In the genomic region with DNA sequence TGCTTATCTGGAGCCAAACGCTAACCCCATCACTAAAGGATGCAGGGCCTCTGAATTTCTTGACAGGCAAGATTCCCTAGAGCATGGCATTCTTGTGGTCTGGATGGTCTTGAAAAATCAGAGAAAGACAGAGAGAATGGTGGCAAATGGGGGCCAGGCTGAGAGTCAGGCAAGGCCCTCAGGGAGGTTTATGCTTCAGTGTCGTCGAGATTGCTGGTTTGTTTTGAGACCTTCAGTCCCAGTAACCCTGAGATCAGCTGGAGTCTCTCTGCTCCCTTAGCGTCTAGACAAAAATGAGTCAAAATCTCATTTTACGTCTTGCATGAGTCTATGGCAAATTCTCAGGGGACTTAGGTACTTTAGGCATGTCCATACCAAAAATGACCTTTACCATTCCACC, we compare ENCODE assay signal across 18 cellular contexts.
A peak's percentile ranks its signal among the peaks of the same experiment; 100 is the strongest.
DNase-seq lines count a peak whose midpoint lies in the region; ATAC-seq, FAIRE-seq and TF ChIP-seq lines count a peak whose summit lies in the region.
"Had no signal": no experiment of that assay in that cellular context is flagged by ENCODE, and none has a peak within 500 bp of the region (broad histone marks: within the 10 kb centered on the region; RNA-seq: fewer than 3 reads in every experiment).

No MANE protein-coding gene starts in this region.

- H3K36me3 Mint-ChIP-seq in astrocyte (ENCODE audit: low read depth, unreplicated experiment) = no peaks in the 10 kb centered on the region
- H3K36me3 Mint-ChIP-seq: activated CD8-positive, alpha-beta memory T cell treated with anti-CD3 and anti-CD28 coated beads, Interleukin-2, amount 10 ng/mL, durations not matched to agents 7 days and 5 days; WTC11 had no signal

- peak overlapping the region; percentile 75 for H3K9ac ChIP-seq in astrocyte (ENCODE audit: low read length)
- H3K9ac ChIP-seq in stomach smooth muscle (ENCODE audit: low read length in 2 of 2) = no peak overlapping the region
- H3K9ac ChIP-seq: BLaER1 treated with 17β-estradiol and CSF1 and Interleukin-3, amounts not matched to agents 10 nM and 100 nM had no signal

- H3K27ac ChIP-seq in RWPE1 (peak overlapping the region; percentile 85), astrocyte (ENCODE audit: low read depth, low read length) (peak overlapping the region; percentile 96), stomach smooth muscle (ENCODE audit: low read length) (peak overlapping the region; percentile 69)

- peaks cover 23% of the 10 kb centered on the region for H3K4me1 Mint-ChIP-seq in astrocyte (ENCODE audit: low read depth, unreplicated experiment)
- H3K4me1 Mint-ChIP-seq: activated CD8-positive, alpha-beta memory T cell treated with anti-CD3 and anti-CD28 coated beads, Interleukin-2, amount 10 ng/mL, durations not matched to agents 7 days and 5 days; WTC11 had no signal

- H3K9me3 Mint-ChIP-seq in astrocyte (ENCODE audit: unreplicated experiment) = peaks cover 2% of the 10 kb centered on the region
- H3K9me3 Mint-ChIP-seq: WTC11 had no signal

- no peak overlapping the region for H2AFZ ChIP-seq in astrocyte (ENCODE audit: low read depth, low read length)

- peak overlapping the region; percentile 61 for H3K4me2 ChIP-seq in astrocyte (ENCODE audit: low read length)

- H3K4me1 ChIP-seq in astrocyte (ENCODE audit: insufficient read depth, low read length) = peaks cover 25% of the 10 kb centered on the region
- peaks cover 26% of the 10 kb centered on the region for H3K4me1 ChIP-seq in stomach smooth muscle (ENCODE audit: control insufficient read depth, insufficient read depth, low read length)

- CTCF ChIA-PET in RWPE1 (lab: Yijun Ruan, JAX) = interaction anchor here (0.5 to 0.7 kb wide), 2 partner anchors 9 to 1512 kb away, joined by 3 to 4 read pairs; no protein-coding TSS in a partner anchor

- ATAC-seq in HG03280 (IDR thresholded peaks at IDR 0.05; ENCODE audit: unreplicated experiment) (no peak), HG03460 (IDR thresholded peaks at IDR 0.05; ENCODE audit: unreplicated experiment) (no peak)
- ATAC-seq: activated CD8-positive, alpha-beta memory T cell treated with anti-CD3 and anti-CD28 coated beads, Interleukin-2, amount 10 ng/mL, durations not matched to agents 7 days and 5 days; HCT116; WTC11 had no signal

- no peaks in the 10 kb centered on the region for H4K20me1 ChIP-seq in astrocyte (ENCODE audit: insufficient read depth, low read length)
- H4K20me1 ChIP-seq: BLaER1 treated with 17β-estradiol and CSF1 and Interleukin-3, amounts not matched to agents 10 nM and 100 nM had no signal

- no peaks in the 10 kb centered on the region for H3K27me3 ChIP-seq in astrocyte (ENCODE audit: insufficient read depth, low read length)
- H3K27me3 ChIP-seq in stomach smooth muscle (ENCODE audit: control insufficient read depth in 1 of 2, insufficient read depth in 2 of 2, low read length in 2 of 2) = no peaks in the 10 kb centered on the region
- H3K27me3 ChIP-seq: BLaER1 treated with 17β-estradiol and CSF1 and Interleukin-3, amounts not matched to agents 10 nM and 100 nM; stomach had no signal

- H3K36me3 ChIP-seq in astrocyte (ENCODE audit: insufficient read depth, low read length) (no peaks in the 10 kb centered on the region), stomach smooth muscle (ENCODE audit: control insufficient read depth in 2 of 2, insufficient read depth in 2 of 2, low read length in 2 of 2) (no peaks in the 10 kb centered on the region)
- H3K36me3 ChIP-seq: BLaER1 treated with 17β-estradiol and CSF1 and Interleukin-3, amounts not matched to agents 10 nM and 100 nM; stomach had no signal

- H3K4me3 Mint-ChIP-seq in astrocyte (ENCODE audit: unreplicated experiment) = no peak overlapping the region
- H3K4me3 Mint-ChIP-seq: activated CD8-positive, alpha-beta memory T cell treated with anti-CD3 and anti-CD28 coated beads, Interleukin-2, amount 10 ng/mL, durations not matched to agents 7 days and 5 days; WTC11 had no signal

- H3K27ac Mint-ChIP-seq in astrocyte (ENCODE audit: unreplicated experiment) = peak overlapping the region; percentile 64
- H3K27ac Mint-ChIP-seq: activated CD8-positive, alpha-beta memory T cell treated with anti-CD3 and anti-CD28 coated beads, Interleukin-2, amount 10 ng/mL, durations not matched to agents 7 days and 5 days; WTC11 had no signal

- DNase-seq in RWPE1 (ENCODE audit: low spot score) (no peak), astrocyte (ENCODE audit: low read depth) (peak; percentile 63), kidney tubule cell (ENCODE audit: low spot score) (peak; percentile 27), DMS 273 (lab: John Stamatoyannopoulos, UW; ENCODE audit: unreplicated experiment) (no peak)
- DNase-seq: activated CD8-positive, alpha-beta memory T cell treated with anti-CD3 and anti-CD28 coated beads, Interleukin-2, amount 10 ng/mL, durations not matched to agents 7 days and 5 days; activated naive CD4-positive, alpha-beta T cell treated with anti-CD3 and anti-CD28 coated beads, Interleukin-2, amount 50 U/mL, for 16 hours; caudate nucleus; midbrain; occipital lobe; stimulated activated CD4-positive, alpha-beta T cell treated with anti-CD3 and anti-CD28 coated beads, Interleukin-12 subunit alpha, Interleukin-12 subunit beta, amount 100 ng/mL, for 4 hours; stomach had no signal

- no peak for FAIRE-seq in astrocyte (lab: Jason Lieb, UNC)
- FAIRE-seq: GM18507 had no signal

- H3K4me3 ChIP-seq in astrocyte (ENCODE audit: insufficient read depth, low read depth, low read length) (no peak overlapping the region), stomach smooth muscle (ENCODE audit: low read length in 2 of 2) (no peak overlapping the region)
- H3K4me3 ChIP-seq: BLaER1 treated with 17β-estradiol and CSF1 and Interleukin-3, amounts not matched to agents 10 nM and 100 nM; stomach had no signal

- no peaks in the 10 kb centered on the region for H3K27me3 Mint-ChIP-seq in astrocyte (ENCODE audit: low read depth, unreplicated experiment)

- POLR2A ChIA-PET in RWPE1 (lab: Yijun Ruan, JAX; ENCODE audit: low non-redundant PET) = no interaction called here

- H3K9me3 ChIP-seq in astrocyte (ENCODE audit: insufficient read depth, low read depth, low read length) (no peaks in the 10 kb centered on the region), stomach smooth muscle (ENCODE audit: control insufficient read depth in 2 of 2, low read length in 2 of 2) (no peaks in the 10 kb centered on the region)
- H3K9me3 ChIP-seq: BLaER1 treated with 17β-estradiol and CSF1 and Interleukin-3, amounts not matched to agents 10 nM and 100 nM; stomach had no signal

- no peaks in the 10 kb centered on the region for H3K79me2 ChIP-seq in astrocyte (ENCODE audit: insufficient read depth, low read length)

- no peak for TF ChIP-seq CTCF in RWPE1 (conservative IDR thresholded peaks at IDR 0.05; ENCODE audit: low read depth)
- TF ChIP-seq CTCF in astrocyte (IDR thresholded peaks at IDR 0.05; ENCODE audit: insufficient read depth, low read depth, low read length) = peak; percentile 4

Comparison
In these comparisons a context has a peak if more than half of its experiments do, and no peak if none do; other contexts are left out.
1. DNase-seq: peak in astrocyte (single experiment) and kidney tubule cell (single experiment); none in RWPE1 (single experiment) and DMS 273 (single experiment).
2. Peak in every context shown above with its lines, with median percentiles within 50 percentile points of each other: H3K27ac ChIP-seq.